Comparison of ENCODE assay signal across 19 cellular contexts in genomic region chr2:64934530-64934929, GRCh38. TPM values are rescaled to one million over a fixed set of nuclear protein-coding genes. Genes with fewer than 3 reads are reported as not detected.
A peak's percentile ranks its signal among the peaks of the same experiment; 100 is the strongest.
DNase-seq lines count a peak whose midpoint lies in the region; ATAC-seq and TF ChIP-seq lines count a peak whose summit lies in the region.
"Had no signal": no experiment of that assay in that cellular context is flagged by ENCODE, and none has a peak within 500 bp of the region (broad histone marks: within the 10 kb centered on the region; RNA-seq: fewer than 3 reads in every experiment).

No MANE protein-coding gene starts in this region.

- no peak for DNase-seq in stimulated activated naive CD8-positive, alpha-beta T cell treated with anti-CD3 and anti-CD28 coated beads, Interleukin-15, Interleukin-2, amounts not matched to agents 100 U/mL and 50 U/mL, for 24 hours
- DNase-seq in Peyer's patch (peak in 2 of 3 donors; percentile 47 to 62), kidney tubule cell (ENCODE audit: low spot score) (peak; percentile 47), suprapubic skin (ENCODE audit: low spot score in 2 of 2) (no peak), dorsolateral prefrontal cortex (no peak), NCI-H2107 (lab: John Stamatoyannopoulos, UW) (no peak)
- DNase-seq in stimulated activated effector memory CD8-positive, alpha-beta T cell treated with anti-CD3 and anti-CD28 coated beads, Interleukin-12 subunit alpha, Interleukin-12 subunit beta, amount 100 ng/mL, for 72 hours (ENCODE audit: low spot score in 2 of 2): no peak
- DNase-seq: 8988T; activated CD4-positive, alpha-beta T cell treated with anti-CD3 and anti-CD28 coated beads, Interleukin-2, amount 10 ng/mL, durations not matched to agents 24 days and 14 days; body of pancreas; DMS79 treated with DMSO at 0.1 percent for 48 hours; effector memory CD8-positive, alpha-beta T cell; HFFc6; KBM-7; NCI-H2029; stimulated activated CD4-positive, alpha-beta T cell treated with anti-CD3 and anti-CD28 coated beads, Interleukin-4, amount 100 ng/mL, for 1 hour had no signal

- peaks cover 0 to 9% (median 6%) of the 10 kb centered on the region in 4 donors for H3K4me1 ChIP-seq in Peyer's patch
- peaks cover 12% of the 10 kb centered on the region for H3K4me1 ChIP-seq in suprapubic skin

- no peaks in the 10 kb centered on the region for H3K9me3 Mint-ChIP-seq in stimulated activated naive CD8-positive, alpha-beta T cell treated with anti-CD3 and anti-CD28 coated beads, Interleukin-15, Interleukin-2, amounts not matched to agents 100 ng/mL and 50 ng/mL, for 24 hours
- H3K9me3 Mint-ChIP-seq in stimulated activated effector memory CD8-positive, alpha-beta T cell treated with anti-CD3 and anti-CD28 coated beads, Interleukin-12 subunit alpha, Interleukin-12 subunit beta, amount 100 ng/mL, for 72 hours: no peaks in the 10 kb centered on the region
- H3K9me3 Mint-ChIP-seq: effector memory CD8-positive, alpha-beta T cell had no signal

- H3K4me3 Mint-ChIP-seq in stimulated activated naive CD8-positive, alpha-beta T cell treated with anti-CD3 and anti-CD28 coated beads, Interleukin-15, Interleukin-2, amounts not matched to agents 100 ng/mL and 50 ng/mL, for 24 hours: no peak overlapping the region
- H3K4me3 Mint-ChIP-seq in stimulated activated effector memory CD8-positive, alpha-beta T cell treated with anti-CD3 and anti-CD28 coated beads, Interleukin-12 subunit alpha, Interleukin-12 subunit beta, amount 100 ng/mL, for 72 hours: no peak overlapping the region
- H3K4me3 Mint-ChIP-seq: activated CD4-positive, alpha-beta T cell treated with anti-CD3 and anti-CD28 coated beads, Interleukin-2, amount 10 ng/mL, durations not matched to agents 24 days and 14 days; effector memory CD8-positive, alpha-beta T cell; HFFc6 had no signal

- TF ChIP-seq EP300 in suprapubic skin (IDR thresholded peaks at IDR 0.05): no peak

- no peaks in the 10 kb centered on the region for H3K27me3 Mint-ChIP-seq in stimulated activated naive CD8-positive, alpha-beta T cell treated with anti-CD3 and anti-CD28 coated beads, Interleukin-15, Interleukin-2, amounts not matched to agents 100 ng/mL and 50 ng/mL, for 24 hours

- intact Hi-C loops in dorsolateral prefrontal cortex (cut with DNase I): no loop called here

- peaks cover 40% of the 10 kb centered on the region for H3K4me1 Mint-ChIP-seq in stimulated activated naive CD8-positive, alpha-beta T cell treated with anti-CD3 and anti-CD28 coated beads, Interleukin-15, Interleukin-2, amounts not matched to agents 100 ng/mL and 50 ng/mL, for 24 hours (ENCODE audit: low read depth)
- peaks cover 12% of the 10 kb centered on the region for H3K4me1 Mint-ChIP-seq in stimulated activated effector memory CD8-positive, alpha-beta T cell treated with anti-CD3 and anti-CD28 coated beads, Interleukin-12 subunit alpha, Interleukin-12 subunit beta, amount 100 ng/mL, for 72 hours

- ATAC-seq in stimulated activated naive CD8-positive, alpha-beta T cell treated with anti-CD3 and anti-CD28 coated beads, Interleukin-15, Interleukin-2, amounts not matched to agents 100 U/mL and 50 U/mL, for 24 hours: no peak
- no peak for ATAC-seq in stimulated activated effector memory CD8-positive, alpha-beta T cell treated with anti-CD3 and anti-CD28 coated beads, Interleukin-12 subunit alpha, Interleukin-12 subunit beta, amount 100 ng/mL, for 72 hours
- ATAC-seq: body of pancreas; effector memory CD8-positive, alpha-beta T cell; Right ventricle myocardium inferior had no signal

- peak overlapping the region; percentile 23 for H3K27ac Mint-ChIP-seq in stimulated activated naive CD8-positive, alpha-beta T cell treated with anti-CD3 and anti-CD28 coated beads, Interleukin-15, Interleukin-2, amounts not matched to agents 100 ng/mL and 50 ng/mL, for 24 hours
- H3K27ac Mint-ChIP-seq in stimulated activated effector memory CD8-positive, alpha-beta T cell treated with anti-CD3 and anti-CD28 coated beads, Interleukin-12 subunit alpha, Interleukin-12 subunit beta, amount 100 ng/mL, for 72 hours: no peak overlapping the region
- H3K27ac Mint-ChIP-seq: activated CD4-positive, alpha-beta T cell treated with anti-CD3 and anti-CD28 coated beads, Interleukin-2, amount 10 ng/mL, durations not matched to agents 24 days and 14 days; activated T-helper 2 cell treated with anti-CD3 and anti-CD28 coated beads, Interferon-gamma antibody, Interleukin-2, Interleukin-4, amounts not matched to agents 10 μg/mL and 5 μg/mL and 100 μg/mL, durations not matched to agents 14 hours and 24 hours and 36 hours; effector memory CD8-positive, alpha-beta T cell; HFFc6 had no signal

- no peaks in the 10 kb centered on the region for H3K36me3 Mint-ChIP-seq in stimulated activated naive CD8-positive, alpha-beta T cell treated with anti-CD3 and anti-CD28 coated beads, Interleukin-15, Interleukin-2, amounts not matched to agents 100 ng/mL and 50 ng/mL, for 24 hours (ENCODE audit: low read depth)
- no peaks in the 10 kb centered on the region for H3K36me3 Mint-ChIP-seq in stimulated activated effector memory CD8-positive, alpha-beta T cell treated with anti-CD3 and anti-CD28 coated beads, Interleukin-12 subunit alpha, Interleukin-12 subunit beta, amount 100 ng/mL, for 72 hours

- no peak for TF ChIP-seq CTCF in Peyer's patch (IDR thresholded peaks at IDR 0.05)
- no peak for TF ChIP-seq CTCF in suprapubic skin (IDR thresholded peaks at IDR 0.05)
- no peak for TF ChIP-seq CTCF in dorsolateral prefrontal cortex (IDR thresholded peaks at IDR 0.05 in 54 of 56, conservative IDR thresholded peaks at IDR 0.05 in 2 of 56; ENCODE audit: low read depth in 1 of 56, partially characterized antibody in 56 of 56)

- no peak overlapping the region for H3K4me3 ChIP-seq in Peyer's patch
- no peak overlapping the region for H3K4me3 ChIP-seq in suprapubic skin
- H3K4me3 ChIP-seq in dorsolateral prefrontal cortex: no peak overlapping the region
- H3K4me3 ChIP-seq: body of pancreas had no signal

- no peaks in the 10 kb centered on the region for H3K36me3 ChIP-seq in Peyer's patch
- no peaks in the 10 kb centered on the region for H3K36me3 ChIP-seq in suprapubic skin

- peak overlapping the region in 1 of 4 donors; percentile 6 for H3K27ac ChIP-seq in Peyer's patch
- H3K27ac ChIP-seq in suprapubic skin: no peak overlapping the region
- H3K27ac ChIP-seq in dorsolateral prefrontal cortex: no peak overlapping the region
- H3K27ac ChIP-seq: body of pancreas had no signal

- no peaks in the 10 kb centered on the region for H3K9me3 ChIP-seq in Peyer's patch
- H3K9me3 ChIP-seq in suprapubic skin: no peaks in the 10 kb centered on the region
- H3K9me3 ChIP-seq: body of pancreas had no signal

- WGBS in suprapubic skin: 56% methylated on average over 4 of the region's 4 CpGs

- TF ChIP-seq POLR2A in Peyer's patch (IDR thresholded peaks at IDR 0.05) (no peak), suprapubic skin (IDR thresholded peaks at IDR 0.05) (no peak)

- no peaks in the 10 kb centered on the region for H3K27me3 ChIP-seq in Peyer's patch
- H3K27me3 ChIP-seq in suprapubic skin: no peaks in the 10 kb centered on the region
- no peaks in the 10 kb centered on the region for H3K27me3 ChIP-seq in dorsolateral prefrontal cortex
- H3K27me3 ChIP-seq: body of pancreas had no signal

RNA-seq across cellular contexts. Expression of gene SLC1A4, which starts 54.7 kb away (rescaled TPM):
- total RNA-seq in Peyer's patch (10 to 100 TPM in 1 of 4 donors, 1 to 10 TPM in 3; 2.7 to 12.4 (median 3.4) TPM), suprapubic skin (10 to 100 TPM; 12.9 to 39.5 (median 29.0) TPM), dorsolateral prefrontal cortex (10 to 100 TPM; 25.8 to 83.3 (median 55.1) TPM)

Comparison
In these comparisons a context has a peak if more than half of its experiments do, and no peak if none do; other contexts are left out.
1. DNase-seq: peak in Peyer's patch (2 of 3) and kidney tubule cell (single experiment); none in stimulated activated naive CD8-positive, alpha-beta T cell treated with anti-CD3 and anti-CD28 coated beads, Interleukin-15, Interleukin-2, amounts not matched to agents 100 U/mL and 50 U/mL, for 24 hours (single experiment), suprapubic skin (0 of 2), dorsolateral prefrontal cortex (0 of 10), NCI-H2107 (single experiment) and stimulated activated effector memory CD8-positive, alpha-beta T cell treated with anti-CD3 and anti-CD28 coated beads, Interleukin-12 subunit alpha, Interleukin-12 subunit beta, amount 100 ng/mL, for 72 hours (0 of 2).